ENCODE assay signal across 8 cellular contexts in the genomic region with DNA sequence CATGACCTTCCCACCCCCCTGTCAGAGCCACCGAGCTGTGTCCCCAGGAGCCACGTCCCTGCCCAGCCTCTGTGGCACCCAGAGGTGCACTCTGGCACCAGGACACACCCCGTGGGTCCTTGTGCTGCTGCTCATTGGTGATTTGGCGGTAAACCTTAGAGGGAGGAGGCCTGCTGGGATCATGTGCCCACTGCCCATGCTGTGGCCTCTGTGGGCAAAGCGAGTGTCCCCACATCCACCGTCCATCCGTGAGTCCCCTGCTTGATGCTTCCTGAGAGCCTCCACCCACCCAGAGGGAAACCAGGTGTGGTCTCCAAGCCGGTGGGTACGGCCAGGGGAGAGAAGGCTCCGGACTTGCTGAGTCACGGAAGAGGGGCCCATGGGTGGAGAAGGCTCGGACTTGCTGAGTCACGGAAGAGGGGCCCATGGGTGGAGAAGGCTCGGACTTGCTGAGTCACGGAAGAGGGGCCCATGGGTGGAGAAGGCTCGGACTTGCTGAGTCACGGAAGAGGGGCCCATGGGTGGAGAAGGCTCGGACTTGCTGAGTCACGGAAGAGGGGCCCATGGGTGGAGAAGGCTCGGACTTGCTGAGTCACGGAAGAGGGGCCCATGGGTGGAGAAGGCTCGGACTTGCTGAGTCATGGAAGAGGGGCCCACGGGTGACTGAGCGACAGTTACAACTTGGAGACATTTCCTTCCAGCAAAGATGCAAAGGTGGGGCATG. TPM values are rescaled to one million over a fixed set of nuclear protein-coding genes. Genes with fewer than 3 reads are reported as not detected.
A peak's percentile ranks its signal among the peaks of the same experiment; 100 is the strongest.
DNase-seq lines count a peak whose midpoint lies in the region; ATAC-seq, FAIRE-seq and TF ChIP-seq lines count a peak whose summit lies in the region.
"Not testable (repeated sequence)": the region's sequence is repeated elsewhere in the genome, so short reads cannot be mapped to it uniquely, and the experiment has no call there.

No MANE protein-coding gene starts in this region.

- not testable (repeated sequence) for ATAC-seq in CD4-positive, alpha-beta T cell (ENCODE audit: poor library complexity)
- ATAC-seq in foreskin keratinocyte, result peak; percentile 18

- H3K9ac ChIP-seq in skeletal muscle tissue (ENCODE audit: low read depth in 1 of 3, low read length in 3 of 3), result not testable (repeated sequence)

- not testable (repeated sequence) for H3K36me3 ChIP-seq in skeletal muscle tissue (ENCODE audit: control insufficient read depth in 3 of 3, insufficient read depth in 3 of 3, low read length in 3 of 3)

- H3K36me3 Mint-ChIP-seq in CD4-positive, alpha-beta T cell (ENCODE audit: low read depth); chondrocyte (ENCODE audit: low read depth): not testable (repeated sequence)

- H3K27me3 Mint-ChIP-seq in CD4-positive, alpha-beta T cell, result peaks cover 13% of the 10 kb centered on the region
- H3K27me3 Mint-ChIP-seq in chondrocyte (ENCODE audit: low read depth), result not testable (repeated sequence)

- not testable (repeated sequence) for H3K27ac ChIP-seq in CD4-positive, alpha-beta T cell (ENCODE audit: low read depth, low read length)
- H3K27ac ChIP-seq in foreskin keratinocyte (peak overlapping the region; percentile 19), skeletal muscle tissue (ENCODE audit: low read depth, low read length) (peak overlapping the region; percentile 44)

- POLR2A ChIA-PET in CD4-positive, alpha-beta T cell (lab: Charles Lee), result not testable (repeated sequence)

- H3K4me3 Mint-ChIP-seq in CD4-positive, alpha-beta T cell, result peak overlapping the region; percentile 15
- H3K4me3 Mint-ChIP-seq in chondrocyte (ENCODE audit: unreplicated experiment), result peak overlapping the region; percentile 66

- not testable (repeated sequence) for H3K4me3 ChIP-seq in skeletal muscle tissue (ENCODE audit: low read length in 3 of 3)

- FAIRE-seq in urothelium cell line (lab: Jason Lieb, UNC), result not testable (repeated sequence)

- H3K27me3 ChIP-seq in CD4-positive, alpha-beta T cell (ENCODE audit: control insufficient read depth, insufficient read depth, low read length); foreskin keratinocyte: not testable (repeated sequence)
- peaks cover 14 to 31% (median 30%) of the 10 kb centered on the region in 3 donors for H3K27me3 ChIP-seq in skeletal muscle tissue (ENCODE audit: control insufficient read depth in 3 of 3, insufficient read depth in 3 of 3, low read length in 3 of 3)

- not testable (repeated sequence) for H3K4me1 Mint-ChIP-seq in CD4-positive, alpha-beta T cell (ENCODE audit: low read depth)
- H3K4me1 Mint-ChIP-seq in chondrocyte (ENCODE audit: low read depth), result peaks cover 11% of the 10 kb centered on the region

- not testable (repeated sequence) for H3K27ac Mint-ChIP-seq in CD4-positive, alpha-beta T cell
- peak overlapping the region; percentile 91 for H3K27ac Mint-ChIP-seq in chondrocyte (ENCODE audit: unreplicated experiment)

- not testable (repeated sequence) for DNase-seq in CD4-positive, alpha-beta T cell; chondrocyte (ENCODE audit: low spot score)
- peak; percentile 44 for DNase-seq in HT1080 (ENCODE audit: low read depth)
- DNase-seq in SIG-M5 treated with dmso at 0.1 percent for 504 hours (lab: John Stamatoyannopoulos, UW; ENCODE audit: unreplicated experiment), result peak; percentile 11
- peak; percentile 25 to 42 for DNase-seq in activated T-cell treated with anti-CD3 and anti-CD28 coated beads, Interleukin-2, amount 50 U/mL, for 48 hours
- peak; percentile 17 to 38 for DNase-seq in foreskin keratinocyte
- DNase-seq in urothelium cell line (ENCODE audit: low spot score), result peak; percentile 38

- not testable (repeated sequence) for H3K9me3 Mint-ChIP-seq in CD4-positive, alpha-beta T cell; chondrocyte (ENCODE audit: low read depth)

- TF ChIP-seq CTCF in CD4-positive, alpha-beta T cell (IDR thresholded peaks at IDR 0.05); chondrocyte (IDR thresholded peaks at IDR 0.05); foreskin keratinocyte (conservative IDR thresholded peaks at IDR 0.05): not testable (repeated sequence)

- peaks cover 11% of the 10 kb centered on the region for H3K4me1 ChIP-seq in foreskin keratinocyte
- H3K4me1 ChIP-seq in skeletal muscle tissue (ENCODE audit: control insufficient read depth in 3 of 3, insufficient read depth in 3 of 3, low read length in 3 of 3), result peaks cover 13 to 14% (median 14%) of the 10 kb centered on the region in 3 donors

- intact Hi-C loops in CD4-positive, alpha-beta T cell (cut with DNase I, micrococcal nuclease), result not testable (repeated sequence)

- CTCF ChIA-PET in CD4-positive, alpha-beta T cell (lab: Charles Lee), result not testable (repeated sequence)

- H3K9me3 ChIP-seq in CD4-positive, alpha-beta T cell (ENCODE audit: control insufficient read depth, low read length); skeletal muscle tissue (ENCODE audit: control insufficient read depth in 3 of 3, low read length in 3 of 3): not testable (repeated sequence)

RNA-seq across cellular contexts. Expression of a gene that starts 49.7 kb away (rescaled TPM):
- total RNA-seq in CD4-positive, alpha-beta T cell, result under 1 TPM; 0.74 to 0.75 TPM
- 0.02 TPM in 1 of 2 replicates, not detected in the other for total RNA-seq in HT1080 (2014; rRNA removed; shearing (Covaris generic))
- 0.49 and 0.69 TPM in 2 replicates for polyA plus RNA-seq in HT1080 (2015; cell fraction: cytosol; rRNA removed)
- 2.2 and 3.2 TPM in 2 replicates for polyA plus RNA-seq in HT1080 (2015; cell fraction: nucleus; rRNA removed)
- total RNA-seq in chondrocyte, result 19.0 to 62.8 TPM (median 60.5 TPM) in 3 replicates
- under 0.01 and 0.03 TPM in 2 replicates for total RNA-seq in foreskin keratinocyte
- 0.01 TPM in 1 of 2 replicates, not detected in the other for polyA plus RNA-seq in foreskin keratinocyte
- total RNA-seq in skeletal muscle tissue, result 3.7 TPM
